8 cellular contexts compared by ENCODE assay signal in genomic region chr1:112397051-112397471, GRCh38. TPM values are rescaled to one million over a fixed set of nuclear protein-coding genes. Genes with fewer than 3 reads are reported as not detected.
DNase-seq lines count a peak whose midpoint lies in the region; ATAC-seq, FAIRE-seq and TF ChIP-seq lines count a peak whose summit lies in the region.

No MANE protein-coding gene starts in this region.

- H3K27me3 ChIP-seq in adrenal gland (no peaks in the 10 kb centered on the region), right lobe of liver (no peaks in the 10 kb centered on the region), upper lobe of left lung (no peaks in the 10 kb centered on the region)

- no peak for ATAC-seq in activated naive CD4-positive, alpha-beta T cell treated with anti-CD3 and anti-CD28 coated beads, Interleukin-2, amount 50 U/mL, for 72 hours
- ATAC-seq in right lobe of liver: no peak
- ATAC-seq in upper lobe of left lung (ENCODE audit: low FRiP score in 2 of 2): no peak
- no peak for ATAC-seq in HG03432 (IDR thresholded peaks at IDR 0.05; ENCODE audit: unreplicated experiment)

- H3K27ac Mint-ChIP-seq in activated naive CD4-positive, alpha-beta T cell treated with anti-CD3 and anti-CD28 coated beads for 36 hours: no peak overlapping the region
- H3K27ac Mint-ChIP-seq in activated naive CD4-positive, alpha-beta T cell treated with anti-CD3 and anti-CD28 coated beads, Interleukin-2, amount 50 U/mL, for 72 hours: peak overlapping the region in 1 of 2 donors; percentile 84

- H3K27ac ChIP-seq in adrenal gland (peak overlapping the region in 2 of 5 donors; percentile 88 to 91), right lobe of liver (peak overlapping the region in 2 of 3 donors; percentile 75 to 90), upper lobe of left lung (peak overlapping the region; percentile 89 to 92 (median 91))

- no peak for FAIRE-seq in frontal cortex (lab: Jason Lieb, UNC)

- H3K4me1 ChIP-seq in adrenal gland (replicated peaks in 1 of 2) (peaks cover 15 to 44% of the 10 kb centered on the region in 2 donors), right lobe of liver (peaks cover 0 to 9% (median 2%) of the 10 kb centered on the region in 4 donors), upper lobe of left lung (peaks cover 30 to 66% (median 35%) of the 10 kb centered on the region in 4 donors)

- CTCF ChIA-PET in activated naive CD4-positive, alpha-beta T cell treated with anti-CD3 and anti-CD28 coated beads for 36 hours (lab: Charles Lee): interaction anchor here (7.1 kb wide), 1 partner anchor 68 kb away, joined by 116 read pairs; no protein-coding TSS in a partner anchor

- DNase-seq in activated naive CD4-positive, alpha-beta T cell treated with anti-CD3 and anti-CD28 coated beads for 36 hours: no peak
- no peak for DNase-seq in activated naive CD4-positive, alpha-beta T cell treated with anti-CD3 and anti-CD28 coated beads, Interleukin-2, amount 50 U/mL, for 72 hours (ENCODE audit: low spot score in 2 of 2)
- no peak for DNase-seq in adrenal gland
- DNase-seq in right lobe of liver: no peak
- no peak for DNase-seq in upper lobe of left lung
- no peak for DNase-seq in hippocampal formation (lab: John Stamatoyannopoulos, UW)
- no peak for DNase-seq in frontal cortex (ENCODE audit: low spot score in 2 of 2)

- H3K4me3 ChIP-seq in adrenal gland (peak overlapping the region in 3 of 4 donors; percentile 72 to 100 (median 81)), right lobe of liver (peak overlapping the region; percentile 82 to 99 (median 95)), upper lobe of left lung (peak overlapping the region; percentile 75 to 99 (median 90))

- TF ChIP-seq EP300 in upper lobe of left lung (IDR thresholded peaks at IDR 0.05): no peak

- no peak for TF ChIP-seq POLR2A in adrenal gland (IDR thresholded peaks at IDR 0.05)
- TF ChIP-seq POLR2A in right lobe of liver (IDR thresholded peaks at IDR 0.05): no peak
- TF ChIP-seq POLR2A in upper lobe of left lung (IDR thresholded peaks at IDR 0.05): no peak

- no peak for TF ChIP-seq CTCF in adrenal gland (IDR thresholded peaks at IDR 0.05)
- no peak for TF ChIP-seq CTCF in right lobe of liver (IDR thresholded peaks at IDR 0.05)
- no peak for TF ChIP-seq CTCF in upper lobe of left lung (IDR thresholded peaks at IDR 0.05)

- intact Hi-C loops in activated naive CD4-positive, alpha-beta T cell treated with anti-CD3 and anti-CD28 coated beads for 36 hours (cut with micrococcal nuclease): loop anchor here (10.0 kb wide), 1 partner anchor 998 kb away; the partner anchor contains the start of gene MAGI3
- intact Hi-C loops in adrenal gland (cut with DNase I) (loop anchor here (5.0 to 10.0 kb wide), 3 partner anchors 65 to 310 kb away; partner anchors contain the start of genes CAPZA1 (in 1 of the 2), RHOC (in 1 of the 2) and ST7L (in 1 of the 2)), right lobe of liver (cut with DNase I) (no loop called here)

- H3K36me3 ChIP-seq in adrenal gland (replicated peaks in 1 of 2) (no peaks in the 10 kb centered on the region), right lobe of liver (no peaks in the 10 kb centered on the region), upper lobe of left lung (no peaks in the 10 kb centered on the region)

- peak overlapping the region; percentile 90 for H3K4me3 Mint-ChIP-seq in activated naive CD4-positive, alpha-beta T cell treated with anti-CD3 and anti-CD28 coated beads for 36 hours

- 38 to 81% (median 48%) methylated on average over 1 of the region's 1 CpG for WGBS in adrenal gland, 4 donors
- 50% methylated on average over 1 of the region's 1 CpG for WGBS in right lobe of liver (ENCODE audit: insufficient coverage, low coverage, low lambda C conversion rate, missing lambda C conversion rate)
- WGBS in upper lobe of left lung, 2 donors: 36 to 42% methylated on average over 1 of the region's 1 CpG

- peaks cover 21% of the 10 kb centered on the region for H3K4me1 Mint-ChIP-seq in activated naive CD4-positive, alpha-beta T cell treated with anti-CD3 and anti-CD28 coated beads for 36 hours (ENCODE audit: low read depth)

- no peaks in the 10 kb centered on the region for H3K36me3 Mint-ChIP-seq in activated naive CD4-positive, alpha-beta T cell treated with anti-CD3 and anti-CD28 coated beads for 36 hours (ENCODE audit: low read depth)
- H3K36me3 Mint-ChIP-seq in activated naive CD4-positive, alpha-beta T cell treated with anti-CD3 and anti-CD28 coated beads, Interleukin-2, amount 50 U/mL, for 72 hours: peaks cover 8 to 13% of the 10 kb centered on the region in 2 donors

- H3K27me3 Mint-ChIP-seq in activated naive CD4-positive, alpha-beta T cell treated with anti-CD3 and anti-CD28 coated beads for 36 hours (ENCODE audit: low read depth): peaks cover 9% of the 10 kb centered on the region

- no peaks in the 10 kb centered on the region for H3K9me3 Mint-ChIP-seq in activated naive CD4-positive, alpha-beta T cell treated with anti-CD3 and anti-CD28 coated beads for 36 hours
- no peaks in the 10 kb centered on the region for H3K9me3 Mint-ChIP-seq in activated naive CD4-positive, alpha-beta T cell treated with anti-CD3 and anti-CD28 coated beads, Interleukin-2, amount 50 U/mL, for 72 hours

- no peaks in the 10 kb centered on the region for H3K9me3 ChIP-seq in adrenal gland (replicated peaks in 1 of 3)
- H3K9me3 ChIP-seq in right lobe of liver: no peaks in the 10 kb centered on the region
- no peaks in the 10 kb centered on the region for H3K9me3 ChIP-seq in upper lobe of left lung

RNA-seq across cellular contexts. Expression of gene CTTNBP2NL, which starts 1.0 kb away (rescaled TPM):
- 1 to 10 TPM; 1.0 to 1.4 TPM for total RNA-seq in activated naive CD4-positive, alpha-beta T cell treated with anti-CD3 and anti-CD28 coated beads for 36 hours
- 1 to 10 TPM; 3.4 to 5.5 TPM for total RNA-seq in activated naive CD4-positive, alpha-beta T cell treated with anti-CD3 and anti-CD28 coated beads, Interleukin-2, amount 50 U/mL, for 72 hours
- total RNA-seq in adrenal gland (10 to 100 TPM in 5 of 8 donors, 1 to 10 TPM in 3; 5.5 to 22.0 (median 16.8) TPM), right lobe of liver (1 to 10 TPM; 3.5 to 8.1 (median 4.8) TPM), upper lobe of left lung (10 to 100 TPM; 33.1 to 95.3 (median 53.7) TPM), frontal cortex (22.8 TPM)
- polyA plus RNA-seq in adrenal gland: 10 to 100 TPM in 1 of 3 donors, 1 to 10 TPM in 2; 2.5 to 11.3 (median 6.3) TPM

Comparison
In these comparisons a context has a peak if more than half of its experiments do, and no peak if none do; other contexts are left out.
1. intact Hi-C loops: an anchor here in activated naive CD4-positive, alpha-beta T cell treated with anti-CD3 and anti-CD28 coated beads for 36 hours (10.0 kb wide) and adrenal gland (5.0 to 10.0 kb wide); none called in right lobe of liver.